In the genomic region with DNA sequence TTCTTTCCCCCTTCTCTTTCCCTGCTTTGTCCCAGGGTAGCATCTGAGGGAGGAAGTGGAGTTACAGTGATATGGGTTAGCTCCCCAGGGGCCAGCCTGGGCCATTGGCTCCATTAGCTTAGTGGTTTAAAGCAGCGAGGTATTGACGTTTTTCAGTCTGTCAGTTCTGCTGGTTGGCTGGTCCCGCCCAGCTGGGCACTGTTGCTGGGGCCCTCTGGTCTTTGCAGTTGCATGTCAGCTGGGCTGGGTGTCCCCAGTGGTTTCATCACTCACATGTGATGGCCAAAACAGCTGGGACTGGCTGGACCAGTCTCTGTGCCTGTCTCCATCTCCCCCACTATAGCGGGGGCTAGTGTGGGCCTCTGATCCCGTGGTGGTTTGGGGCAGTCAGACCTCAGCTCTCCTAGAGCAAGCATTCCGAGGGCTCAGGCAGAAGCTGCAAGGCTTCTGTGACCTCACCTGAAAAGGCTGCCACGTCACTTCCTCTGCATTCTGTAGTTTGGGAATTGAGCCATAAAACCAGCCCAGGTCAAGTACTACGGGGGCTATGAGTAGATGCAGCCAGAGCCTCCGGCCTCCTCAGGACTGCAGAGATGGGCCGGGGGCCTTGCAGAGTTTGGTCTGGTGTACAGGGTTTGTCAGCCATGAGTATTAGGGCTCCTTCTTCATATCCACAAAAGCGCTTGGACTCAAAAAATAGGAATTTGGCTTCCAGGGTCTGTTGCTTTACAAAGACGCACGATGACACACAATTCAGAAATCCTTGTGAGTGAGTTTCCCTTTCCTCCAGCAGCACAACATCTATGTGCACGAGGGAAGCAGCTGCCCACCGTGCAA, we compare ENCODE assay signal across 1 cellular context.
TF ChIP-seq lines count a peak whose summit lies in the region.

No MANE protein-coding gene starts in this region.

TF ChIP-seq in GM23338, 12 proteins besides CTCF, POLR2A, EP300 and RAD21 (continued from another document):
- TF ChIP-seq, protein P1, sequence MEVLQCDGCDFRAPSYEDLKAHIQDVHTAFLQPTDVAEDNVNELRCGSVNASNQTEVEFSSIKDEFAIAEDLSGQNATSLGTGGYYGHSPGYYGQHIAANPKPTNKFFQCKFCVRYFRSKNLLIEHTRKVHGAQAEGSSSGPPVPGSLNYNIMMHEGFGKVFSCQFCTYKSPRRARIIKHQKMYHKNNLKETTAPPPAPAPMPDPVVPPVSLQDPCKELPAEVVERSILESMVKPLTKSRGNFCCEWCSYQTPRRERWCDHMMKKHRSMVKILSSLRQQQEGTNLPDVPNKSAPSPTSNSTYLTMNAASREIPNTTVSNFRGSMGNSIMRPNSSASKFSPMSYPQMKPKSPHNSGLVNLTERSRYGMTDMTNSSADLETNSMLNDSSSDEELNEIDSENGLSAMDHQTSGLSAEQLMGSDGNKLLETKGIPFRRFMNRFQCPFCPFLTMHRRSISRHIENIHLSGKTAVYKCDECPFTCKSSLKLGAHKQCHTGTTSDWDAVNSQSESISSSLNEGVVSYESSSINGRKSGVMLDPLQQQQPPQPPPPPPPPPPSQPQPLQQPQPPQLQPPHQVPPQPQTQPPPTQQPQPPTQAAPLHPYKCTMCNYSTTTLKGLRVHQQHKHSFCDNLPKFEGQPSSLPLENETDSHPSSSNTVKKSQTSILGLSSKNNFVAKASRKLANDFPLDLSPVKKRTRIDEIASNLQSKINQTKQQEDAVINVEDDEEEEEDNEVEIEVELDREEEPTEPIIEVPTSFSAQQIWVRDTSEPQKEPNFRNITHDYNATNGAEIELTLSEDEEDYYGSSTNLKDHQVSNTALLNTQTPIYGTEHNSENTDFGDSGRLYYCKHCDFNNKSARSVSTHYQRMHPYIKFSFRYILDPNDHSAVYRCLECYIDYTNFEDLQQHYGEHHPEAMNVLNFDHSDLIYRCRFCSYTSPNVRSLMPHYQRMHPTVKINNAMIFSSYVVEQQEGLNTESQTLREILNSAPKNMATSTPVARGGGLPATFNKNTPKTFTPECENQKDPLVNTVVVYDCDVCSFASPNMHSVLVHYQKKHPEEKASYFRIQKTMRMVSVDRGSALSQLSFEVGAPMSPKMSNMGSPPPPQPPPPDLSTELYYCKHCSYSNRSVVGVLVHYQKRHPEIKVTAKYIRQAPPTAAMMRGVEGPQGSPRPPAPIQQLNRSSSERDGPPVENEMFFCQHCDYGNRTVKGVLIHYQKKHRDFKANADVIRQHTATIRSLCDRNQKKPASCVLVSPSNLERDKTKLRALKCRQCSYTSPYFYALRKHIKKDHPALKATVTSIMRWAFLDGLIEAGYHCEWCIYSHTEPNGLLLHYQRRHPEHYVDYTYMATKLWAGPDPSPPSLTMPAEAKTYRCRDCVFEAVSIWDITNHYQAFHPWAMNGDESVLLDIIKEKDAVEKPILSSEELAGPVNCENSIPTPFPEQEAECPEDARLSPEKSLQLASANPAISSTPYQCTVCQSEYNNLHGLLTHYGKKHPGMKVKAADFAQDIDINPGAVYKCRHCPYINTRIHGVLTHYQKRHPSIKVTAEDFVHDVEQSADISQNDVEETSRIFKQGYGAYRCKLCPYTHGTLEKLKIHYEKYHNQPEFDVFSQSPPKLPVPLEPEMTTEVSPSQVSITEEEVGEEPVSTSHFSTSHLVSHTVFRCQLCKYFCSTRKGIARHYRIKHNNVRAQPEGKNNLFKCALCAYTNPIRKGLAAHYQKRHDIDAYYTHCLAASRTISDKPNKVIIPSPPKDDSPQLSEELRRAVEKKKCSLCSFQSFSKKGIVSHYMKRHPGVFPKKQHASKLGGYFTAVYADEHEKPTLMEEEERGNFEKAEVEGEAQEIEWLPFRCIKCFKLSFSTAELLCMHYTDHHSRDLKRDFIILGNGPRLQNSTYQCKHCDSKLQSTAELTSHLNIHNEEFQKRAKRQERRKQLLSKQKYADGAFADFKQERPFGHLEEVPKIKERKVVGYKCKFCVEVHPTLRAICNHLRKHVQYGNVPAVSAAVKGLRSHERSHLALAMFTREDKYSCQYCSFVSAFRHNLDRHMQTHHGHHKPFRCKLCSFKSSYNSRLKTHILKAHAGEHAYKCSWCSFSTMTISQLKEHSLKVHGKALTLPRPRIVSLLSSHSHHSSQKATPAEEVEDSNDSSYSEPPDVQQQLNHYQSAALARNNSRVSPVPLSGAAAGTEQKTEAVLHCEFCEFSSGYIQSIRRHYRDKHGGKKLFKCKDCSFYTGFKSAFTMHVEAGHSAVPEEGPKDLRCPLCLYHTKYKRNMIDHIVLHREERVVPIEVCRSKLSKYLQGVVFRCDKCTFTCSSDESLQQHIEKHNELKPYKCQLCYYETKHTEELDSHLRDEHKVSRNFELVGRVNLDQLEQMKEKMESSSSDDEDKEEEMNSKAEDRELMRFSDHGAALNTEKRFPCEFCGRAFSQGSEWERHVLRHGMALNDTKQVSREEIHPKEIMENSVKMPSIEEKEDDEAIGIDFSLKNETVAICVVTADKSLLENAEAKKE (CRISPR knock-in tag; IDR thresholded peaks at IDR 0.05) = no peak
- TF ChIP-seq NANOG (IDR thresholded peaks at IDR 0.05; ENCODE audit: borderline replicate concordance) = no peak
TF ChIP-seq in GM23338: peak in this region for 0.
